In the genomic region with DNA sequence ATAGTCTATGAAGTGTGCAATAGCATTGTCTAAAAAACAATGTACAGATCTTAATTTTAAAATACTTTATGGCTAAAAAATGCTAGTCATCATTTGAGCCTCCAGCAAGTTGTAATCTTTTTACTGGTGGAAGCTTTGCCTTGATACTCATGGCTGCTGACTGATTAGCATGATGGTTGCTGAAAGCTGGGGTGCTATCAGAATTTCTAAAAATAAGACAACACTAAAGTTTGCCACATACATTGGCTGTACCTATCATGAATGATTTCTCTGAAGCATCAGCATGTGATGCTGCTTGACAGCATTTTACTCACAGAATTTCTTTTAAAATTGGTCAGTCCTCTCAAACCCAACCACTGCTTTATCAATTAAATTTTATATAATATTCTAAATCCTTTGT, we compare ENCODE assay signal across 21 cellular contexts.
A peak's percentile ranks its signal among the peaks of the same experiment; 100 is the strongest.
DNase-seq lines count a peak whose midpoint lies in the region; ATAC-seq, FAIRE-seq and TF ChIP-seq lines count a peak whose summit lies in the region.
"Had no signal": no experiment of that assay in that cellular context is flagged by ENCODE, and none has a peak within 500 bp of the region (broad histone marks: within the 10 kb centered on the region; RNA-seq: fewer than 3 reads in every experiment).

No MANE protein-coding gene starts in this region.

- no peak for TF ChIP-seq RAD21 in K562 (CRISPR knock-in tag; conservative IDR thresholded peaks at IDR 0.05 in 1 of 2, IDR thresholded peaks at IDR 0.05 in 1 of 2)

- TF ChIP-seq CTCF in cardiac muscle cell (IDR thresholded peaks at IDR 0.05; ENCODE audit: low read depth, low read length) (no peak), K562 (IDR thresholded peaks at IDR 0.05 in 2 of 3, conservative IDR thresholded peaks at IDR 0.05 in 1 of 3; ENCODE audit: insufficient read depth in 2 of 3, low read depth in 1 of 3, low read length in 3 of 3) (no peak)

- peaks cover 20% of the 10 kb centered on the region for H3K4me1 Mint-ChIP-seq in stimulated activated effector memory CD8-positive, alpha-beta T cell treated with anti-CD3 and anti-CD28 coated beads, Interleukin-12 subunit alpha, Interleukin-12 subunit beta, amount 100 ng/mL, for 72 hours

- in situ Hi-C loops in K562 (cut with MboI), result loop anchor here (25.0 kb wide), 1 partner anchor 1129 kb away; no protein-coding TSS in a partner anchor

- peaks cover 38% of the 10 kb centered on the region for H3K4me1 ChIP-seq in cardiac muscle cell (ENCODE audit: low read depth)
- H3K4me1 ChIP-seq in K562 (replicated peaks in 1 of 2; ENCODE audit: control insufficient read depth in 2 of 2, insufficient read depth in 2 of 2, low read length in 2 of 2), result no peaks in the 10 kb centered on the region; a peak in 1 of 5 replicates
- H3K4me1 ChIP-seq: BE2C, BLaER1 had no signal

- peak overlapping the region; percentile 7 for H3K27ac Mint-ChIP-seq in stimulated activated effector memory CD8-positive, alpha-beta T cell treated with anti-CD3 and anti-CD28 coated beads, Interleukin-12 subunit alpha, Interleukin-12 subunit beta, amount 100 ng/mL, for 72 hours
- H3K27ac Mint-ChIP-seq: CD14-positive monocyte; CD4-positive, alpha-beta memory T cell had no signal

- BruUV-seq in K562 (replicated peaks; lab: Mats Ljungman, UMichigan), result no TSS peak

- H3K9ac ChIP-seq in K562 (ENCODE audit: insufficient read depth in 1 of 2, low read depth in 2 of 2, low read length in 2 of 2), result no peak overlapping the region
- H3K9ac ChIP-seq: BLaER1 had no signal

- no peak overlapping the region for H3K4me3 Mint-ChIP-seq in stimulated activated effector memory CD8-positive, alpha-beta T cell treated with anti-CD3 and anti-CD28 coated beads, Interleukin-12 subunit alpha, Interleukin-12 subunit beta, amount 100 ng/mL, for 72 hours
- H3K4me3 Mint-ChIP-seq: CD14-positive monocyte; CD4-positive, alpha-beta memory T cell; CD4-positive, CD25-positive, alpha-beta regulatory T cell; CD8-positive, alpha-beta memory T cell had no signal

- no peak for TF ChIP-seq EP300 in K562 (IDR thresholded peaks at IDR 0.05; ENCODE audit: low read length)

- intact Hi-C loops in cardiac septum (cut with DNase I), result loop anchor here (10.0 kb wide), 1 partner anchor 317 kb away; no protein-coding TSS in a partner anchor
- intact Hi-C loops in K562 (cut with micrococcal nuclease), result loop anchor here (10.0 kb wide), 1 partner anchor 533 kb away; no protein-coding TSS in a partner anchor

- H3K79me2 ChIP-seq in K562 (ENCODE audit: control insufficient read depth, insufficient read depth, low read length), result no peaks in the 10 kb centered on the region

- DNase-seq in cardiac muscle cell (ENCODE audit: low read depth in 1 of 2, low spot score in 1 of 2), result peak in 1 of 2 donors; percentile 7
- DNase-seq in cardiac septum (ENCODE audit: low spot score), result no peak
- DNase-seq in K562 (ENCODE audit: extremely low read depth in 1 of 4, low spot score in 3 of 4), result peak in 1 of 4 experiments; percentile 10
- no peak for DNase-seq in stimulated activated effector memory CD8-positive, alpha-beta T cell treated with anti-CD3 and anti-CD28 coated beads, Interleukin-12 subunit alpha, Interleukin-12 subunit beta, amount 100 ng/mL, for 72 hours (ENCODE audit: low spot score in 2 of 2)
- DNase-seq in SW 1271 (lab: John Stamatoyannopoulos, UW), result no peak
- DNase-seq: 8988T; ACHN; BE2C; C1 segment of cervical spinal cord; CD4-positive, alpha-beta memory T cell; CD4-positive, CD25-positive, alpha-beta regulatory T cell; CD8-positive, alpha-beta memory T cell; COR-L47; DMS 273 treated with DMSO at 0.1 percent for 48 hours; DMS153; DMS79 treated with DMSO at 0.1 percent for 48 hours; GF-D8 had no signal

- H3K27me3 ChIP-seq in cardiac muscle cell (no peaks in the 10 kb centered on the region), K562 (ENCODE audit: control insufficient read depth in 2 of 2, insufficient read depth in 2 of 2, low read length in 2 of 2) (no peaks in the 10 kb centered on the region)
- H3K27me3 ChIP-seq: BE2C, BLaER1 had no signal

- no peaks in the 10 kb centered on the region for H3K9me3 Mint-ChIP-seq in stimulated activated effector memory CD8-positive, alpha-beta T cell treated with anti-CD3 and anti-CD28 coated beads, Interleukin-12 subunit alpha, Interleukin-12 subunit beta, amount 100 ng/mL, for 72 hours
- H3K9me3 Mint-ChIP-seq: CD4-positive, alpha-beta memory T cell; CD8-positive, alpha-beta memory T cell had no signal

- no peak overlapping the region for H2AFZ ChIP-seq in K562 (ENCODE audit: low read depth, low read length)

- H3K4me3 ChIP-seq in cardiac muscle cell (no peak overlapping the region), K562 (no peak overlapping the region)
- H3K4me3 ChIP-seq: BLaER1 had no signal

- H3K27ac ChIP-seq in cardiac muscle cell (peak overlapping the region; percentile 31), K562 (ENCODE audit: extremely low read depth, low read depth, low read length) (no peak overlapping the region)
- H3K27ac ChIP-seq: BLaER1 had no signal

- H4K20me1 ChIP-seq in K562 (replicated peaks; ENCODE audit: control insufficient read depth, insufficient read depth, low read length), result no peaks in the 10 kb centered on the region

- H3K36me3 ChIP-seq in cardiac muscle cell, result peaks cover 15% of the 10 kb centered on the region
- H3K36me3 ChIP-seq in K562 (ENCODE audit: control insufficient read depth, insufficient read depth, low read length), result no peaks in the 10 kb centered on the region
- H3K36me3 ChIP-seq: BE2C had no signal

- H3K36me3 Mint-ChIP-seq in stimulated activated effector memory CD8-positive, alpha-beta T cell treated with anti-CD3 and anti-CD28 coated beads, Interleukin-12 subunit alpha, Interleukin-12 subunit beta, amount 100 ng/mL, for 72 hours, result peaks cover 24% of the 10 kb centered on the region

- H3K4me2 ChIP-seq in K562 (ENCODE audit: insufficient read depth, low read length), result no peak overlapping the region
- H3K4me2 ChIP-seq: BLaER1 had no signal

- POLR2A ChIA-PET in K562 (lab: Yijun Ruan, JAX), result no interaction called here

- peak; percentile 44 for FAIRE-seq in K562 (lab: Jason Lieb, UNC)
- FAIRE-seq: GM12891, GM19239 had no signal

- H3K9me3 ChIP-seq in cardiac muscle cell (ENCODE audit: low read depth) (no peaks in the 10 kb centered on the region), K562 (replicated peaks; ENCODE audit: control insufficient read depth, insufficient read depth, low read depth, low read length) (no peaks in the 10 kb centered on the region)
- H3K9me3 ChIP-seq: BE2C had no signal

- no peaks in the 10 kb centered on the region for H3K9me1 ChIP-seq in K562 (ENCODE audit: control insufficient read depth, insufficient read depth, low read length)

- no peak for TF ChIP-seq POLR2A in K562 (conservative IDR thresholded peaks at IDR 0.05)

- ATAC-seq in K562, result no peak
- ATAC-seq in stimulated activated effector memory CD8-positive, alpha-beta T cell treated with anti-CD3 and anti-CD28 coated beads, Interleukin-12 subunit alpha, Interleukin-12 subunit beta, amount 100 ng/mL, for 72 hours, result no peak

- CTCF ChIA-PET in K562 (lab: Yijun Ruan, JAX; ENCODE audit: low intra/inter-chr PET ratio), result no interaction called here

TF ChIP-seq in K562, 482 proteins besides CTCF, POLR2A, EP300 and RAD21 (continues in another document):
- TF ChIP-seq ZBED1 (IDR thresholded peaks at IDR 0.05), result no peak
- TF ChIP-seq REST (CRISPR knock-in tag; IDR thresholded peaks at IDR 0.05; ENCODE audit: low read depth), result no peak
- TF ChIP-seq IRF2 (CRISPR knock-in tag; IDR thresholded peaks at IDR 0.05), result no peak
- no peak for TF ChIP-seq FOS (IDR thresholded peaks at IDR 0.05; ENCODE audit: extremely low read depth, insufficient read length)
- TF ChIP-seq HDAC6 (IDR thresholded peaks at IDR 0.05; ENCODE audit: low read depth, low read length), result no peak
- no peak for TF ChIP-seq MCM3 (IDR thresholded peaks at IDR 0.05)
- peak; percentile 22; the same call in 1 of the 2 replicates for TF ChIP-seq MAFG (tag; conservative IDR thresholded peaks at IDR 0.05)
- no peak for TF ChIP-seq ZFP36 (IDR thresholded peaks at IDR 0.05; ENCODE audit: low read depth, low read length, partially characterized antibody)
- 0 out of 2 replicates have a peak, but pooled peaks have one; percentile 18 for TF ChIP-seq ZNF316 (IDR thresholded peaks at IDR 0.05)
- no peak for TF ChIP-seq MECOM (CRISPR knock-in tag; IDR thresholded peaks at IDR 0.05)
